1 cellular context compared by ENCODE assay signal in genomic region chr21:38120984-38121855, GRCh38.
TF ChIP-seq lines count a peak whose summit lies in the region.

No MANE protein-coding gene starts in this region.

TF ChIP-seq in K562, 482 proteins besides CTCF, POLR2A, EP300 and RAD21 (continued from another document and continues in another):
- TF ChIP-seq FUS (optimal IDR thresholded peaks at IDR 0.05; ENCODE audit: low read depth, low read length), result no peak
- TF ChIP-seq CHD4 (IDR thresholded peaks at IDR 0.05; ENCODE audit: insufficient read depth, insufficient replicate concordance, low read depth, low read length, poor library complexity, severe bottlenecking), result no peak
- TF ChIP-seq HNRNPH1 (optimal IDR thresholded peaks at IDR 0.05; ENCODE audit: low read depth, low read length), result no peak
- peak in 1 of 2 experiments; percentile 55; a peak in 3 of 4 replicates for TF ChIP-seq KDM1A (IDR thresholded peaks at IDR 0.05)
- 0 out of 2 replicates have a peak, but pooled peaks have one; percentile 34 for TF ChIP-seq L3MBTL2 (IDR thresholded peaks at IDR 0.05)
- no peak for TF ChIP-seq ZNF347 (CRISPR knock-in tag; IDR thresholded peaks at IDR 0.05; ENCODE audit: low read depth)
- TF ChIP-seq ZNF23 (CRISPR knock-in tag; IDR thresholded peaks at IDR 0.05), result no peak
- TF ChIP-seq EWSR1 (IDR thresholded peaks at IDR 0.05; ENCODE audit: borderline replicate concordance, low read depth, partially characterized antibody), result no peak
- TF ChIP-seq NR3C1 (CRISPR knock-in tag; IDR thresholded peaks at IDR 0.05), result no peak
- peak in 1 of 2 experiments; percentile 26; a peak in 1 of 4 replicates for TF ChIP-seq TRIM24 (IDR thresholded peaks at IDR 0.05)
- TF ChIP-seq BHLHE40 (IDR thresholded peaks at IDR 0.05; ENCODE audit: low read length), result peak; percentile 95
- TF ChIP-seq TAF15 (IDR thresholded peaks at IDR 0.05; ENCODE audit: low read depth, low read length), result no peak
- TF ChIP-seq ZEB2 (IDR thresholded peaks at IDR 0.05), result peak; percentile 65
- peak; percentile 92 for TF ChIP-seq PML (IDR thresholded peaks at IDR 0.05; ENCODE audit: low read length)
- TF ChIP-seq ERF (CRISPR knock-in tag; IDR thresholded peaks at IDR 0.05), result 0 out of 2 replicates have a peak, but pooled peaks have one; percentile 63
- TF ChIP-seq RBM17 (IDR thresholded peaks at IDR 0.05; ENCODE audit: borderline replicate concordance, low read depth, low read length), result no peak
- TF ChIP-seq ZFP91 (CRISPR knock-in tag; IDR thresholded peaks at IDR 0.05), result no peak
- TF ChIP-seq MAZ (CRISPR knock-in tag; conservative IDR thresholded peaks at IDR 0.05 in 1 of 2, IDR thresholded peaks at IDR 0.05 in 1 of 2), result peak; percentile 53 to 58; a peak in 2 of 4 replicates
- peak; percentile 88 for TF ChIP-seq ZBTB12 (CRISPR knock-in tag; IDR thresholded peaks at IDR 0.05)
- TF ChIP-seq POLR2AphosphoS5 (IDR thresholded peaks at IDR 0.05; ENCODE audit: control insufficient read depth, insufficient read depth, low read depth, low read length), result peak; percentile 97
- TF ChIP-seq, protein P1, sequence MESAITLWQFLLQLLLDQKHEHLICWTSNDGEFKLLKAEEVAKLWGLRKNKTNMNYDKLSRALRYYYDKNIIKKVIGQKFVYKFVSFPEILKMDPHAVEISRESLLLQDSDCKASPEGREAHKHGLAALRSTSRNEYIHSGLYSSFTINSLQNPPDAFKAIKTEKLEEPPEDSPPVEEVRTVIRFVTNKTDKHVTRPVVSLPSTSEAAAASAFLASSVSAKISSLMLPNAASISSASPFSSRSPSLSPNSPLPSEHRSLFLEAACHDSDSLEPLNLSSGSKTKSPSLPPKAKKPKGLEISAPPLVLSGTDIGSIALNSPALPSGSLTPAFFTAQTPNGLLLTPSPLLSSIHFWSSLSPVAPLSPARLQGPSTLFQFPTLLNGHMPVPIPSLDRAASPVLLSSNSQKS (CRISPR knock-in tag; IDR thresholded peaks at IDR 0.05), result no peak
- TF ChIP-seq NEUROD1 (IDR thresholded peaks at IDR 0.05; ENCODE audit: borderline replicate concordance, low read depth, low read length, partially characterized antibody), result peak; percentile 75
- TF ChIP-seq CREB3L1 (IDR thresholded peaks at IDR 0.05; ENCODE audit: borderline replicate concordance, low read depth), result peak; percentile 36; the same call in 1 of the 2 replicates
- peak; percentile 97 for TF ChIP-seq SREBF1 (IDR thresholded peaks at IDR 0.05; ENCODE audit: borderline replicate concordance, low read depth, low read length)
- TF ChIP-seq SUPT5H (IDR thresholded peaks at IDR 0.05), result peak; percentile 99
- TF ChIP-seq, protein P2, sequence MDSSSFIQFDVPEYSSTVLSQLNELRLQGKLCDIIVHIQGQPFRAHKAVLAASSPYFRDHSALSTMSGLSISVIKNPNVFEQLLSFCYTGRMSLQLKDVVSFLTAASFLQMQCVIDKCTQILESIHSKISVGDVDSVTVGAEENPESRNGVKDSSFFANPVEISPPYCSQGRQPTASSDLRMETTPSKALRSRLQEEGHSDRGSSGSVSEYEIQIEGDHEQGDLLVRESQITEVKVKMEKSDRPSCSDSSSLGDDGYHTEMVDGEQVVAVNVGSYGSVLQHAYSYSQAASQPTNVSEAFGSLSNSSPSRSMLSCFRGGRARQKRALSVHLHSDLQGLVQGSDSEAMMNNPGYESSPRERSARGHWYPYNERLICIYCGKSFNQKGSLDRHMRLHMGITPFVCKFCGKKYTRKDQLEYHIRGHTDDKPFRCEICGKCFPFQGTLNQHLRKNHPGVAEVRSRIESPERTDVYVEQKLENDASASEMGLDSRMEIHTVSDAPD (CRISPR knock-in tag; IDR thresholded peaks at IDR 0.05), result no peak
- TF ChIP-seq NR2C2 (CRISPR knock-in tag; IDR thresholded peaks at IDR 0.05), result no peak
- peak; percentile 74; the same call in 1 of the 2 replicates for TF ChIP-seq NR2C2 (tag; IDR thresholded peaks at IDR 0.05)
- no peak for TF ChIP-seq NR4A1 (CRISPR knock-in tag; IDR thresholded peaks at IDR 0.05)
- TF ChIP-seq NR4A1 (tag; IDR thresholded peaks at IDR 0.05), result no peak
- TF ChIP-seq ETV5 (CRISPR knock-in tag; IDR thresholded peaks at IDR 0.05; ENCODE audit: low read depth), result peak; percentile 32; the same call in 1 of the 2 replicates
- peak; percentile 82; the same call in 1 of the 2 replicates for TF ChIP-seq CC2D1A (IDR thresholded peaks at IDR 0.05)
- peak; percentile 78; the same call in 1 of the 2 replicates for TF ChIP-seq OTX1 (CRISPR knock-in tag; IDR thresholded peaks at IDR 0.05)
- no peak; the same call in 1 of the 2 replicates for TF ChIP-seq EGR1 (conservative IDR thresholded peaks at IDR 0.05)
- TF ChIP-seq MYC (IDR thresholded peaks at IDR 0.05; ENCODE audit: low read depth, low read length), result peak; percentile 79
- TF ChIP-seq MYC (CRISPR knock-in tag; IDR thresholded peaks at IDR 0.05; ENCODE audit: borderline replicate concordance, low read depth), result no peak
- no peak for TF ChIP-seq KAT2B (IDR thresholded peaks at IDR 0.05; ENCODE audit: low read depth, low read length)
- TF ChIP-seq POLR3G (IDR thresholded peaks at IDR 0.05; ENCODE audit: extremely low read depth, insufficient read length, insufficient replicate concordance), result no peak
- TF ChIP-seq SMAD3 (CRISPR knock-in tag; conservative IDR thresholded peaks at IDR 0.05), result peak; percentile 79; the same call in 1 of the 2 replicates
- TF ChIP-seq, protein P3, sequence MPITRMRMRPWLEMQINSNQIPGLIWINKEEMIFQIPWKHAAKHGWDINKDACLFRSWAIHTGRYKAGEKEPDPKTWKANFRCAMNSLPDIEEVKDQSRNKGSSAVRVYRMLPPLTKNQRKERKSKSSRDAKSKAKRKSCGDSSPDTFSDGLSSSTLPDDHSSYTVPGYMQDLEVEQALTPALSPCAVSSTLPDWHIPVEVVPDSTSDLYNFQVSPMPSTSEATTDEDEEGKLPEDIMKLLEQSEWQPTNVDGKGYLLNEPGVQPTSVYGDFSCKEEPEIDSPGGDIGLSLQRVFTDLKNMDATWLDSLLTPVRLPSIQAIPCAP (CRISPR knock-in tag; IDR thresholded peaks at IDR 0.05; ENCODE audit: borderline replicate concordance), result peak; percentile 50; the same call in 1 of the 2 replicates
- TF ChIP-seq POLR2G (IDR thresholded peaks at IDR 0.05; ENCODE audit: low read depth, low read length), result peak; percentile 82
- TF ChIP-seq, protein P4, sequence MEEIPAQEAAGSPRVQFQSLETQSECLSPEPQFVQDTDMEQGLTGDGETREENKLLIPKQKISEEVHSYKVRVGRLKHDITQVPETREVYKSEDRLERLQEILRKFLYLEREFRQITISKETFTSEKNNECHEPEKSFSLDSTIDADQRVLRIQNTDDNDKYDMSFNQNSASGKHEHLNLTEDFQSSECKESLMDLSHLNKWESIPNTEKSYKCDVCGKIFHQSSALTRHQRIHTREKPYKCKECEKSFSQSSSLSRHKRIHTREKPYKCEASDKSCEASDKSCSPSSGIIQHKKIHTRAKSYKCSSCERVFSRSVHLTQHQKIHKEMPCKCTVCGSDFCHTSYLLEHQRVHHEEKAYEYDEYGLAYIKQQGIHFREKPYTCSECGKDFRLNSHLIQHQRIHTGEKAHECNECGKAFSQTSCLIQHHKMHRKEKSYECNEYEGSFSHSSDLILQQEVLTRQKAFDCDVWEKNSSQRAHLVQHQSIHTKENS (CRISPR knock-in tag; IDR thresholded peaks at IDR 0.05), result no peak
- TF ChIP-seq PRMT5 (CRISPR knock-in tag; IDR thresholded peaks at IDR 0.05), result no peak
- TF ChIP-seq, protein P5, sequence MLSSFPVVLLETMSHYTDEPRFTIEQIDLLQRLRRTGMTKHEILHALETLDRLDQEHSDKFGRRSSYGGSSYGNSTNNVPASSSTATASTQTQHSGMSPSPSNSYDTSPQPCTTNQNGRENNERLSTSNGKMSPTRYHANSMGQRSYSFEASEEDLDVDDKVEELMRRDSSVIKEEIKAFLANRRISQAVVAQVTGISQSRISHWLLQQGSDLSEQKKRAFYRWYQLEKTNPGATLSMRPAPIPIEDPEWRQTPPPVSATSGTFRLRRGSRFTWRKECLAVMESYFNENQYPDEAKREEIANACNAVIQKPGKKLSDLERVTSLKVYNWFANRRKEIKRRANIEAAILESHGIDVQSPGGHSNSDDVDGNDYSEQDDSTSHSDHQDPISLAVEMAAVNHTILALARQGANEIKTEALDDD (IDR thresholded peaks at IDR 0.05), result peak; percentile 67; the same call in 1 of the 2 replicates
- peak; percentile 23 for TF ChIP-seq POU5F1 (IDR thresholded peaks at IDR 0.05; ENCODE audit: borderline replicate concordance, low read depth, low read length, partially characterized antibody)
- no peak for TF ChIP-seq CCAR2 (IDR thresholded peaks at IDR 0.05; ENCODE audit: low read depth, low read length)
- no peak for TF ChIP-seq ZNF212 (CRISPR knock-in tag; IDR thresholded peaks at IDR 0.05)
- TF ChIP-seq ZNF407 (IDR thresholded peaks at IDR 0.05; ENCODE audit: low read depth), result peak; percentile 50; the same call in 1 of the 2 replicates
- TF ChIP-seq DACH1 (IDR thresholded peaks at IDR 0.05; ENCODE audit: partially characterized antibody), result peak; percentile 63
- TF ChIP-seq HDAC2 (IDR thresholded peaks at IDR 0.05), result peak; percentile 67
